In the genomic region with DNA sequence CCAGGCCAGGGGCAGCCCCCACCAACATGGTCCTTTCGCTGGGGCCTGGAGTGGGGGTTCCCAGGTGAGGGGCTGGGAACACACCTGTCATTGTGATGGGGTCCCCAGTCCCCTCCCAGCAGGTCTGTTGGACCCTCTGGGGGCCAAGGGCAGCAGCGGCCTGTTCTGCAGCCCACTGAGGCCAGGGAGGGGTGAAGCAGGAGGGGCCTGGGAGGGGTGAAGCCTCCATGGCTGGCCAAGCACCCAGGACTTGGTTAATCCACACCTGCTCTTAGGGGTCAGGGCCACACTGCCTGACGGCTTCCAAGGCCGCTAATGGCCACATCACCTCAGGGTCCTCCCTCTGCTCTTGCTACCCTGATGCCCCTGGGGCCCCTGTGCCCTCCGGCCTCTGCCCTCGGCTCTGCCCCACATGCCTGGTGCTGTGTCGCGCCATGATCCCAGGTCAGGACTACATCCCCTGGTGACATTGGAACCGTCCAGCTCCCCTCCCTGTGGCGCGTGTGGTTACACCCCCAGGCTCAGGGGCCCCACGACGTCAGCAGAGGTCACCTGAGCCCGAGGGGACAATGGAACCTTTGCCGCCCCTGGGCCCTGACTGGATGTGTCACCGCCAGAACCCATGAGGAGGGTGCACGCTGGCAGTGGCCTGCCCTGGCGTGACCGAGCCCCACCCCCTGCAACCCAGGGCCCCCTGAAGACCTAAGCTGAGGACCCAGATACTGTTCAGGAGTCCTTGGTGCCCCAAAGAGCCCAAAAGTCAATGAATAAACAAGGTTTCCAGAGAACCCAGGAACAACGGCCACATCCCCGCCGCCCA, we compare ENCODE assay signal across 16 cellular contexts. TPM values are rescaled to one million over a fixed set of nuclear protein-coding genes. Genes with fewer than 3 reads are reported as not detected.
DNase-seq lines count a peak whose midpoint lies in the region; ATAC-seq, FAIRE-seq and TF ChIP-seq lines count a peak whose summit lies in the region.
"Had no signal": no experiment of that assay in that cellular context is flagged by ENCODE, and none has a peak within 500 bp of the region (broad histone marks: within the 10 kb centered on the region; RNA-seq: fewer than 3 reads in every experiment).

No MANE protein-coding gene starts in this region.

- ATAC-seq in activated naive CD8-positive, alpha-beta T cell treated with anti-CD3 and anti-CD28 coated beads, Interleukin-2, amount 10 ng/mL, durations not matched to agents 7 days and 5 days (ENCODE audit: low read depth): no peak
- no peak for ATAC-seq in naive thymus-derived CD8-positive, alpha-beta T cell

- peaks cover 3% of the 10 kb centered on the region for H3K36me3 Mint-ChIP-seq in activated naive CD8-positive, alpha-beta T cell treated with anti-CD3 and anti-CD28 coated beads, Interleukin-2, amount 10 ng/mL, durations not matched to agents 7 days and 5 days
- H3K36me3 Mint-ChIP-seq in naive thymus-derived CD8-positive, alpha-beta T cell: peaks cover 0 to 10% (median 2%) of the 10 kb centered on the region in 3 donors

- FAIRE-seq in D721Med (lab: Jason Lieb, UNC): no peak

- TF ChIP-seq CTCF in D721Med (IDR thresholded peaks at IDR 0.05; ENCODE audit: insufficient read depth, missing control alignments): no peak

- DNase-seq in DMS53 (lab: John Stamatoyannopoulos, UW): peak; percentile 41
- DNase-seq in DMS53 treated with DMSO at 0.1 percent for 48 hours (lab: John Stamatoyannopoulos, UW; ENCODE audit: unreplicated experiment): no peak
- peak; percentile 12 for DNase-seq in D721Med (ENCODE audit: insufficient read length, low spot score)
- DNase-seq in activated naive CD8-positive, alpha-beta T cell treated with anti-CD3 and anti-CD28 coated beads, Interleukin-2, amount 10 ng/mL, durations not matched to agents 7 days and 5 days: peak; percentile 32
- peak in 2 of 10 donors; percentile 3 to 57 for DNase-seq in naive thymus-derived CD8-positive, alpha-beta T cell
- no peak for DNase-seq in NCI-H1436 treated with DMSO at 0.1 percent for 48 hours (lab: John Stamatoyannopoulos, UW)
- DNase-seq in foreskin melanocyte: no peak
- DNase-seq in NCI-H2227 treated with DMSO at 0.1 percent for 48 hours (lab: John Stamatoyannopoulos, UW): no peak
- DNase-seq: activated gamma-delta T cell treated with Interleukin-2 at 50 U/mL for 16 hours, caudate nucleus, COR-L47, NCI-H1417, NCI-H526, RPMI8226 had no signal

- POLR2A ChIA-PET in activated naive CD8-positive, alpha-beta T cell treated with anti-CD3 and anti-CD28 coated beads, Interleukin-2, amount 10 ng/mL, durations not matched to agents 7 days and 5 days (lab: Charles Lee): interaction anchor here (1.4 kb wide), 1 partner anchor 16 kb away, joined by 4 read pairs; no protein-coding TSS in a partner anchor
- POLR2A ChIA-PET in naive thymus-derived CD8-positive, alpha-beta T cell (lab: Charles Lee): no interaction called here

- peaks cover 4% of the 10 kb centered on the region for H3K4me1 Mint-ChIP-seq in activated naive CD8-positive, alpha-beta T cell treated with anti-CD3 and anti-CD28 coated beads, Interleukin-2, amount 10 ng/mL, durations not matched to agents 7 days and 5 days
- peaks cover 0 to 9% (median 3%) of the 10 kb centered on the region in 4 donors for H3K4me1 Mint-ChIP-seq in naive thymus-derived CD8-positive, alpha-beta T cell
- H3K4me1 Mint-ChIP-seq: neural crest cell had no signal

- H3K4me3 Mint-ChIP-seq in activated naive CD8-positive, alpha-beta T cell treated with anti-CD3 and anti-CD28 coated beads, Interleukin-2, amount 10 ng/mL, durations not matched to agents 7 days and 5 days: no peak overlapping the region
- H3K4me3 Mint-ChIP-seq in naive thymus-derived CD8-positive, alpha-beta T cell: peak overlapping the region in 9 of 10 donors; percentile 34 to 76 (median 53)
- H3K4me3 Mint-ChIP-seq: neural crest cell had no signal

- peak overlapping the region; percentile 69 for H3K27ac Mint-ChIP-seq in activated naive CD8-positive, alpha-beta T cell treated with anti-CD3 and anti-CD28 coated beads, Interleukin-2, amount 10 ng/mL, durations not matched to agents 7 days and 5 days
- peak overlapping the region in 9 of 10 donors; percentile 46 to 94 (median 76) for H3K27ac Mint-ChIP-seq in naive thymus-derived CD8-positive, alpha-beta T cell

- no peaks in the 10 kb centered on the region for H3K27me3 Mint-ChIP-seq in activated naive CD8-positive, alpha-beta T cell treated with anti-CD3 and anti-CD28 coated beads, Interleukin-2, amount 10 ng/mL, durations not matched to agents 7 days and 5 days
- no peaks in the 10 kb centered on the region for H3K27me3 Mint-ChIP-seq in naive thymus-derived CD8-positive, alpha-beta T cell

- peaks cover 5% of the 10 kb centered on the region for H3K9me3 Mint-ChIP-seq in activated naive CD8-positive, alpha-beta T cell treated with anti-CD3 and anti-CD28 coated beads, Interleukin-2, amount 10 ng/mL, durations not matched to agents 7 days and 5 days
- peaks cover 0 to 13% (median 7%) of the 10 kb centered on the region in 9 donors for H3K9me3 Mint-ChIP-seq in naive thymus-derived CD8-positive, alpha-beta T cell

RNA-seq across cellular contexts. Expression of gene TNFRSF18, which starts 7.0 kb away (rescaled TPM):
- 10 to 100 TPM; 11.4 to 15.0 TPM for total RNA-seq in activated naive CD8-positive, alpha-beta T cell treated with anti-CD3 and anti-CD28 coated beads, Interleukin-2, amount 10 ng/mL, durations not matched to agents 7 days and 5 days
- 1 to 10 TPM; 1.5 to 1.6 TPM for total RNA-seq in naive thymus-derived CD8-positive, alpha-beta T cell
- polyA plus RNA-seq in naive thymus-derived CD8-positive, alpha-beta T cell: 1 to 10 TPM in 1 of 3 donors, not detected in 2; 2.3 TPM
- total RNA-seq: neural crest cell had no signal

RNA-seq across cellular contexts. Expression of gene TNFRSF4, which starts 14.6 kb away (rescaled TPM):
- total RNA-seq in activated naive CD8-positive, alpha-beta T cell treated with anti-CD3 and anti-CD28 coated beads, Interleukin-2, amount 10 ng/mL, durations not matched to agents 7 days and 5 days: 1 to 10 TPM; 2.4 to 3.1 TPM
- under 1 TPM; 0.44 to 0.73 TPM for total RNA-seq in naive thymus-derived CD8-positive, alpha-beta T cell
- under 1 TPM; 0.30 to 0.62 (median 0.30) TPM for polyA plus RNA-seq in naive thymus-derived CD8-positive, alpha-beta T cell

RNA-seq across cellular contexts. Expression of gene TTLL10, which starts 25.7 kb away (rescaled TPM):
- not detected for total RNA-seq in activated naive CD8-positive, alpha-beta T cell treated with anti-CD3 and anti-CD28 coated beads, Interleukin-2, amount 10 ng/mL, durations not matched to agents 7 days and 5 days
- not detected for total RNA-seq in naive thymus-derived CD8-positive, alpha-beta T cell
- not detected for polyA plus RNA-seq in naive thymus-derived CD8-positive, alpha-beta T cell
- total RNA-seq: neural crest cell, skeletal muscle tissue had no signal

RNA-seq across cellular contexts. Expression of gene SDF4, which starts 32.5 kb away (rescaled TPM):
- 100 to 1,000 TPM in 1 of 2 experiments, 10 to 100 TPM in 1; 99.1 to 103 TPM for total RNA-seq in activated naive CD8-positive, alpha-beta T cell treated with anti-CD3 and anti-CD28 coated beads, Interleukin-2, amount 10 ng/mL, durations not matched to agents 7 days and 5 days
- 100 to 1,000 TPM; 110 to 115 TPM for total RNA-seq in naive thymus-derived CD8-positive, alpha-beta T cell
- polyA plus RNA-seq in naive thymus-derived CD8-positive, alpha-beta T cell: 10 to 100 TPM; 73.8 to 86.3 (median 76.7) TPM

RNA-seq across cellular contexts. Expression of gene B3GALT6, which starts 32.7 kb away (rescaled TPM):
- total RNA-seq in activated naive CD8-positive, alpha-beta T cell treated with anti-CD3 and anti-CD28 coated beads, Interleukin-2, amount 10 ng/mL, durations not matched to agents 7 days and 5 days: 10 to 100 TPM; 19.1 to 19.6 TPM
- 10 to 100 TPM; 21.4 to 23.6 TPM for total RNA-seq in naive thymus-derived CD8-positive, alpha-beta T cell
- 10 to 100 TPM in 2 of 3 donors, 1 to 10 TPM in 1; 8.8 to 24.6 (median 14.6) TPM for polyA plus RNA-seq in naive thymus-derived CD8-positive, alpha-beta T cell

Comparison
In these comparisons a context has a peak if more than half of its experiments do, and no peak if none do; other contexts are left out.
1. DNase-seq: peak in DMS53 (single experiment), D721Med (single experiment) and activated naive CD8-positive, alpha-beta T cell treated with anti-CD3 and anti-CD28 coated beads, Interleukin-2, amount 10 ng/mL, durations not matched to agents 7 days and 5 days (single experiment); none in DMS53 treated with DMSO at 0.1 percent for 48 hours (single experiment), NCI-H1436 treated with DMSO at 0.1 percent for 48 hours (single experiment), foreskin melanocyte (single experiment) and NCI-H2227 treated with DMSO at 0.1 percent for 48 hours (single experiment).
2. RNA of gene TNFRSF18, which starts 7.0 kb away (total RNA-seq): 11.4 to 15.0 TPM in activated naive CD8-positive, alpha-beta T cell treated with anti-CD3 and anti-CD28 coated beads, Interleukin-2, amount 10 ng/mL, durations not matched to agents 7 days and 5 days; 1.5 to 1.6 TPM in naive thymus-derived CD8-positive, alpha-beta T cell; every median in the first group is over 4 times any median in the second.